ENCODE assay signal across 11 cellular contexts in genomic region chr11:108620958-108621772, GRCh38. TPM values are rescaled to one million over a fixed set of nuclear protein-coding genes. Genes with fewer than 3 reads are reported as not detected.
DNase-seq lines count a peak whose midpoint lies in the region; ATAC-seq and TF ChIP-seq lines count a peak whose summit lies in the region.
"Had no signal": no experiment of that assay in that cellular context is flagged by ENCODE, and none has a peak within 500 bp of the region (broad histone marks: within the 10 kb centered on the region; RNA-seq: fewer than 3 reads in every experiment).

No MANE protein-coding gene starts in this region.

- H3K4me1 Mint-ChIP-seq in activated CD8-positive, alpha-beta T cell treated with anti-CD3 and anti-CD28 coated beads for 36 hours (ENCODE audit: low read depth), result peaks cover 23% of the 10 kb centered on the region
- peaks cover 8% of the 10 kb centered on the region for H3K4me1 Mint-ChIP-seq in activated CD8-positive, alpha-beta T cell treated with anti-CD3 and anti-CD28 coated beads, Interleukin-2, amount 10 ng/mL, durations not matched to agents 7 days and 5 days (ENCODE audit: low read depth)

- no peak overlapping the region for H3K27ac Mint-ChIP-seq in activated CD8-positive, alpha-beta T cell treated with anti-CD3 and anti-CD28 coated beads for 36 hours
- H3K27ac Mint-ChIP-seq in activated CD8-positive, alpha-beta T cell treated with anti-CD3 and anti-CD28 coated beads, Interleukin-2, amount 10 ng/mL, durations not matched to agents 7 days and 5 days, result no peak overlapping the region
- H3K27ac Mint-ChIP-seq: natural killer cell had no signal

- H3K36me3 Mint-ChIP-seq in activated CD8-positive, alpha-beta T cell treated with anti-CD3 and anti-CD28 coated beads for 36 hours (ENCODE audit: low read depth), result no peaks in the 10 kb centered on the region
- no peaks in the 10 kb centered on the region for H3K36me3 Mint-ChIP-seq in activated CD8-positive, alpha-beta T cell treated with anti-CD3 and anti-CD28 coated beads, Interleukin-2, amount 10 ng/mL, durations not matched to agents 7 days and 5 days (ENCODE audit: low read depth)
- H3K36me3 Mint-ChIP-seq: natural killer cell had no signal

- peaks cover 14% of the 10 kb centered on the region for H3K27me3 Mint-ChIP-seq in activated CD8-positive, alpha-beta T cell treated with anti-CD3 and anti-CD28 coated beads for 36 hours
- peaks cover 16% of the 10 kb centered on the region for H3K27me3 Mint-ChIP-seq in activated CD8-positive, alpha-beta T cell treated with anti-CD3 and anti-CD28 coated beads, Interleukin-2, amount 10 ng/mL, durations not matched to agents 7 days and 5 days (ENCODE audit: low read depth)

- no peak for DNase-seq in activated CD8-positive, alpha-beta T cell treated with anti-CD3 and anti-CD28 coated beads for 36 hours
- no peak for DNase-seq in activated CD8-positive, alpha-beta T cell treated with anti-CD3 and anti-CD28 coated beads, Interleukin-2, amount 10 ng/mL, durations not matched to agents 7 days and 5 days
- DNase-seq in LoVo (ENCODE audit: low spot score) (peak; percentile 60), mucosa of gallbladder (ENCODE audit: low spot score) (no peak), UCSD-AML1 (lab: John Stamatoyannopoulos, UW; ENCODE audit: unreplicated experiment) (no peak), erythroblast (lab: John Stamatoyannopoulos, UW) (no peak)
- no peak for DNase-seq in stimulated activated naive CD8-positive, alpha-beta T cell treated with anti-CD3 and anti-CD28 coated beads, Interleukin-15, Interleukin-2, amounts not matched to agents 100 U/mL and 50 U/mL, for 24 hours
- DNase-seq: effector CD4-positive, alpha-beta T cell; natural killer cell; WERI-Rb-1 had no signal

- no peak overlapping the region for H3K4me3 Mint-ChIP-seq in activated CD8-positive, alpha-beta T cell treated with anti-CD3 and anti-CD28 coated beads for 36 hours
- no peak overlapping the region for H3K4me3 Mint-ChIP-seq in activated CD8-positive, alpha-beta T cell treated with anti-CD3 and anti-CD28 coated beads, Interleukin-2, amount 10 ng/mL, durations not matched to agents 7 days and 5 days
- H3K4me3 Mint-ChIP-seq: natural killer cell had no signal

- no peaks in the 10 kb centered on the region for H3K9me3 Mint-ChIP-seq in activated CD8-positive, alpha-beta T cell treated with anti-CD3 and anti-CD28 coated beads for 36 hours
- peaks cover 3% of the 10 kb centered on the region for H3K9me3 Mint-ChIP-seq in activated CD8-positive, alpha-beta T cell treated with anti-CD3 and anti-CD28 coated beads, Interleukin-2, amount 10 ng/mL, durations not matched to agents 7 days and 5 days (ENCODE audit: insufficient read depth)
- H3K9me3 Mint-ChIP-seq: natural killer cell had no signal

- no peak for TF ChIP-seq POLR2A in erythroblast (IDR thresholded peaks at IDR 0.05; ENCODE audit: low read length)

- ATAC-seq in activated CD8-positive, alpha-beta T cell treated with anti-CD3 and anti-CD28 coated beads for 36 hours, result peak; percentile 76
- ATAC-seq in activated CD8-positive, alpha-beta T cell treated with anti-CD3 and anti-CD28 coated beads, Interleukin-2, amount 10 ng/mL, durations not matched to agents 7 days and 5 days, result no peak
- ATAC-seq in HG02678 (IDR thresholded peaks at IDR 0.05; ENCODE audit: unreplicated experiment), result peak; percentile 86
- ATAC-seq in stimulated activated naive CD8-positive, alpha-beta T cell treated with anti-CD3 and anti-CD28 coated beads, Interleukin-15, Interleukin-2, amounts not matched to agents 100 U/mL and 50 U/mL, for 24 hours, result peak; percentile 74

- CTCF ChIA-PET in activated CD8-positive, alpha-beta T cell treated with anti-CD3 and anti-CD28 coated beads for 36 hours (lab: Charles Lee), result no interaction called here
- CTCF ChIA-PET in activated CD8-positive, alpha-beta T cell treated with anti-CD3 and anti-CD28 coated beads, Interleukin-2, amount 10 ng/mL, durations not matched to agents 7 days and 5 days (lab: Charles Lee), result no interaction called here

- TF ChIP-seq CTCF in activated CD8-positive, alpha-beta T cell treated with anti-CD3 and anti-CD28 coated beads for 36 hours (IDR thresholded peaks at IDR 0.05), result no peak

- POLR2A ChIA-PET in activated CD8-positive, alpha-beta T cell treated with anti-CD3 and anti-CD28 coated beads for 36 hours (lab: Charles Lee), result no interaction called here
- POLR2A ChIA-PET in activated CD8-positive, alpha-beta T cell treated with anti-CD3 and anti-CD28 coated beads, Interleukin-2, amount 10 ng/mL, durations not matched to agents 7 days and 5 days (lab: Charles Lee), result no interaction called here

- intact Hi-C loops in activated CD8-positive, alpha-beta T cell treated with anti-CD3 and anti-CD28 coated beads for 36 hours (cut with micrococcal nuclease), result loop anchor here (10.0 kb wide), 1 partner anchor 396 kb away; the partner anchor contains the start of genes ATM and NPAT

RNA-seq across cellular contexts. Expression of gene EXPH5, which starts 27.6 kb away (rescaled TPM):
- total RNA-seq in activated CD8-positive, alpha-beta T cell treated with anti-CD3 and anti-CD28 coated beads for 36 hours, result 1 to 10 TPM; 2.9 to 4.1 TPM
- 1 to 10 TPM; 1.9 to 2.1 TPM for total RNA-seq in activated CD8-positive, alpha-beta T cell treated with anti-CD3 and anti-CD28 coated beads, Interleukin-2, amount 10 ng/mL, durations not matched to agents 7 days and 5 days
- total RNA-seq in mucosa of gallbladder, result 5.6 TPM

RNA-seq across cellular contexts. Expression of gene DDX10, which starts 43.7 kb away (rescaled TPM):
- 10 to 100 TPM; 45.4 to 46.3 TPM for total RNA-seq in activated CD8-positive, alpha-beta T cell treated with anti-CD3 and anti-CD28 coated beads for 36 hours
- total RNA-seq in activated CD8-positive, alpha-beta T cell treated with anti-CD3 and anti-CD28 coated beads, Interleukin-2, amount 10 ng/mL, durations not matched to agents 7 days and 5 days, result 10 to 100 TPM; 26.3 to 31.6 TPM
- 18.4 TPM for total RNA-seq in mucosa of gallbladder
